Comparison of ENCODE assay signal across 7 cellular contexts in genomic region chrX:1397871-1398270, GRCh38. TPM values are rescaled to one million over a fixed set of nuclear protein-coding genes. Genes with fewer than 3 reads are reported as not detected.
DNase-seq lines count a peak whose midpoint lies in the region; ATAC-seq and TF ChIP-seq lines count a peak whose summit lies in the region.
"Not testable (repeated sequence)": the region's sequence is repeated elsewhere in the genome, so short reads cannot be mapped to it uniquely, and the experiment has no call there.

No MANE protein-coding gene starts in this region.

- POLR2A ChIA-PET in RWPE1 (lab: Yijun Ruan, JAX; ENCODE audit: low non-redundant PET), result not testable (repeated sequence)

- TF ChIP-seq CTCF in RWPE1 (conservative IDR thresholded peaks at IDR 0.05; ENCODE audit: low read depth); glutamatergic neuron (IDR thresholded peaks at IDR 0.05; ENCODE audit: partially characterized antibody, unreplicated experiment); nephron (IDR thresholded peaks at IDR 0.05; ENCODE audit: unreplicated experiment in 3 of 3); progenitor cell of endocrine pancreas (IDR thresholded peaks at IDR 0.05; ENCODE audit: unreplicated experiment); spleen (IDR thresholded peaks at IDR 0.05 in 8 of 11, conservative IDR thresholded peaks at IDR 0.05 in 3 of 11): not testable (repeated sequence)

- H3K36me3 ChIP-seq in spleen, result peaks cover 0 to 68% (median 12%) of the 10 kb centered on the region in 6 donors

- not testable (repeated sequence) for H3K4me3 ChIP-seq in spleen

- peaks cover 3 to 25% (median 16%) of the 10 kb centered on the region in 6 donors for H3K4me1 ChIP-seq in spleen

- H3K27me3 Mint-ChIP-seq in glutamatergic neuron (ENCODE audit: unreplicated experiment), result peaks cover 16% of the 10 kb centered on the region
- not testable (repeated sequence) for H3K27me3 Mint-ChIP-seq in nephron (ENCODE audit: low read depth); progenitor cell of endocrine pancreas

- 91 to 96% (median 94%) methylated on average over 17 of the region's 17 CpGs for WGBS in spleen, 5 donors

- H3K27me3 ChIP-seq in spleen (replicated peaks in 1 of 7), result not testable (repeated sequence)

- peak overlapping the region; percentile 21; the same call in 1 of the 2 replicates for H3K27ac ChIP-seq in RWPE1
- not testable (repeated sequence) for H3K27ac ChIP-seq in spleen

- CTCF ChIA-PET in RWPE1 (lab: Yijun Ruan, JAX), result not testable (repeated sequence)

- ATAC-seq in left ventricle myocardium superior, result not testable (repeated sequence)

- H3K9me3 ChIP-seq in spleen, result not testable (repeated sequence)

- not testable (repeated sequence) for TF ChIP-seq POLR2A in spleen (IDR thresholded peaks at IDR 0.05)

- peaks cover 16% of the 10 kb centered on the region for H3K9me3 Mint-ChIP-seq in glutamatergic neuron (ENCODE audit: unreplicated experiment)
- H3K9me3 Mint-ChIP-seq in nephron; progenitor cell of endocrine pancreas (ENCODE audit: low read depth): not testable (repeated sequence)

- not testable (repeated sequence) for H3K4me3 Mint-ChIP-seq in glutamatergic neuron (ENCODE audit: unreplicated experiment); nephron; progenitor cell of endocrine pancreas (ENCODE audit: low read depth)

- intact Hi-C loops in left ventricle myocardium superior (cut with micrococcal nuclease); spleen (cut with DNase I; ENCODE audit: low total_unique reads): not testable (repeated sequence)

- not testable (repeated sequence) for H3K27ac Mint-ChIP-seq in glutamatergic neuron (ENCODE audit: unreplicated experiment)
- H3K27ac Mint-ChIP-seq in nephron (peak overlapping the region in 2 of 3 experiments; percentile 38 to 62), progenitor cell of endocrine pancreas (peak overlapping the region; percentile 76)

- H3K4me1 Mint-ChIP-seq in glutamatergic neuron (ENCODE audit: low read depth, unreplicated experiment), result peaks cover 12% of the 10 kb centered on the region
- H3K4me1 Mint-ChIP-seq in nephron, result peaks cover 35% of the 10 kb centered on the region
- H3K4me1 Mint-ChIP-seq in progenitor cell of endocrine pancreas (ENCODE audit: low read depth), result peaks cover 14% of the 10 kb centered on the region

- not testable (repeated sequence) for DNase-seq in RWPE1 (ENCODE audit: low spot score); progenitor cell of endocrine pancreas (ENCODE audit: low spot score, unreplicated experiment)
- peak; percentile 5 for DNase-seq in activated naive CD4-positive, alpha-beta T cell treated with anti-CD3 and anti-CD28 coated beads, Interleukin-2, amount 50 U/mL, for 16 hours
- peak; percentile 5 for DNase-seq in glutamatergic neuron
- peak; percentile 15 for DNase-seq in left ventricle myocardium superior
- DNase-seq in spleen, result peak; percentile 59

- H3K36me3 Mint-ChIP-seq in glutamatergic neuron (ENCODE audit: unreplicated experiment); progenitor cell of endocrine pancreas (ENCODE audit: insufficient read depth): not testable (repeated sequence)
- H3K36me3 Mint-ChIP-seq in nephron (ENCODE audit: low read depth), result peaks cover 19% of the 10 kb centered on the region

RNA-seq across cellular contexts. Expression of gene SLC25A6, which starts 6.0 kb away (rescaled TPM):
- total RNA-seq in glutamatergic neuron (ENCODE audit: unreplicated experiment), result 411 TPM
- total RNA-seq in left ventricle myocardium superior, result 172 TPM
- 387 and 391 TPM in 2 replicates for total RNA-seq in progenitor cell of endocrine pancreas
- total RNA-seq in spleen, result 100 to 1,000 TPM; 255 to 309 (median 297) TPM
- polyA plus RNA-seq in spleen, result 100 to 1,000 TPM; 396 to 443 (median 425) TPM

RNA-seq across cellular contexts. Expression of gene ASMTL, which starts 54.8 kb away (rescaled TPM):
- total RNA-seq in glutamatergic neuron (ENCODE audit: unreplicated experiment) (45.5 TPM), left ventricle myocardium superior (34.3 TPM), progenitor cell of endocrine pancreas (24.5 and 26.2 TPM in 2 replicates), spleen (10 to 100 TPM; 21.3 to 35.5 (median 27.9) TPM)
- polyA plus RNA-seq in spleen, result 10 to 100 TPM; 25.0 to 28.8 (median 26.6) TPM
